In genomic region chr17:17520599-17521232, GRCh38 we compare ENCODE assay signal across 34 cellular contexts. TPM values are rescaled to one million over a fixed set of nuclear protein-coding genes. Genes with fewer than 3 reads are reported as not detected.
"Had no signal": no experiment of that assay in that cellular context is flagged by ENCODE, and none has a peak within 500 bp of the region (broad histone marks: within the 10 kb centered on the region; RNA-seq: fewer than 3 reads in every experiment).

No MANE protein-coding gene starts in this region.

- H3K4me1 ChIP-seq: Peyer's patch had no signal

- ATAC-seq: activated CD8-positive, alpha-beta memory T cell treated with anti-CD3 and anti-CD28 coated beads, Interleukin-2, amount 10 ng/mL, durations not matched to agents 7 days and 5 days; activated T-cell treated with anti-CD3 and anti-CD28 coated beads, Interleukin-2, amount 50 U/mL, for 72 hours; activated T-helper 17 cell treated with anti-CD3 and anti-CD28 coated beads, Interleukin-2, amount 50 U/mL, for 72 hours; PC-3 had no signal

- H3K27me3 ChIP-seq: brain microvascular endothelial cell, Peyer's patch had no signal

- H3K36me3 ChIP-seq: brain microvascular endothelial cell, Peyer's patch had no signal

- H3K9me3 ChIP-seq: Peyer's patch had no signal

- H3K4me2 ChIP-seq: KMS-11 had no signal

- H3K27ac ChIP-seq: brain microvascular endothelial cell, KMS-11, Peyer's patch, VCaP had no signal

- H3K9ac ChIP-seq: KMS-11 had no signal

- DNase-seq: activated B cell treated with CpG ODN at 0.5 μM for 24 hours; activated CD4-positive, alpha-beta memory T cell treated with anti-CD3 and anti-CD28 coated beads, Interleukin-2, amount 10 ng/mL, durations not matched to agents 7 days and 5 days; activated CD4-positive, alpha-beta T cell treated with anti-CD3 and anti-CD28 coated beads for 4 hours; activated CD4-positive, alpha-beta T cell treated with anti-CD3 and anti-CD28 coated beads, Interleukin-2, amount 50 U/mL, for 1 hour; activated CD4-positive, CD25-positive, alpha-beta regulatory T cell treated with anti-CD3 and anti-CD28 coated beads, Interleukin-2, amount 50 U/mL, for 72 hours; activated CD8-positive, alpha-beta memory T cell treated with anti-CD3 and anti-CD28 coated beads for 24 hours; activated CD8-positive, alpha-beta memory T cell treated with anti-CD3 and anti-CD28 coated beads, Interleukin-2, amount 10 ng/mL, durations not matched to agents 7 days and 5 days; activated effector memory CD4-positive, alpha-beta T cell treated with anti-CD3 and anti-CD28 coated beads, Interleukin-2, amount 50 U/mL, for 16 hours; activated naive CD4-positive, alpha-beta T cell; activated naive CD4-positive, alpha-beta T cell treated with anti-CD3 and anti-CD28 coated beads, Interleukin-2, amount 50 U/mL, for 16 hours; activated naive CD8-positive, alpha-beta T cell treated with anti-CD3 and anti-CD28 coated beads for 36 hours; activated T-cell treated with anti-CD3 and anti-CD28 coated beads, Interleukin-2, amount 50 U/mL, for 1 hour; activated T-cell treated with anti-CD3 and anti-CD28 coated beads, Interleukin-2, amount 50 U/mL, for 72 hours; amniotic stem cell; brain microvascular endothelial cell; MM.1S; MV-4-11; NCI-H1092; NCI-H1436 treated with DMSO at 0.1 percent for 48 hours; NCI-H1694 treated with DMSO at 0.1 percent for 48 hours; NCI-H2029; NCI-H345; NCI-H524 treated with DMSO at 0.1 percent for 48 hours; PC-3; Peyer's patch; RPMI8226; SW 1271; T-helper 1 cell; T-helper 2 cell; T-helper 9 cell had no signal

- H3K4me3 ChIP-seq: Peyer's patch had no signal

RNA-seq across cellular contexts. Expression of gene RASD1, which starts 24.5 kb away (rescaled TPM):
- total RNA-seq: LHCN-M2 had no signal
